21 cellular contexts compared by ENCODE assay signal in genomic region chr11:10160350-10160749, GRCh38.
DNase-seq lines count a peak whose midpoint lies in the region; ATAC-seq, FAIRE-seq and TF ChIP-seq lines count a peak whose summit lies in the region.
"Had no signal": no experiment of that assay in that cellular context is flagged by ENCODE, and none has a peak within 500 bp of the region (broad histone marks: within the 10 kb centered on the region; RNA-seq: fewer than 3 reads in every experiment).

No MANE protein-coding gene starts in this region.

- intact Hi-C loops in K562 (cut with micrococcal nuclease), result no loop called here

- CTCF ChIA-PET in A549 (lab: Yijun Ruan, JAX) (no interaction called here), K562 (lab: Yijun Ruan, JAX; ENCODE audit: low intra/inter-chr PET ratio) (no interaction called here)

- H3K79me2 ChIP-seq in Karpas-422 (ENCODE audit: low read length) (no peaks in the 10 kb centered on the region), K562 (ENCODE audit: control insufficient read depth, insufficient read depth, low read length) (no peaks in the 10 kb centered on the region)

- H3K4me3 ChIP-seq in A549 (no peak overlapping the region), Karpas-422 (ENCODE audit: low read length) (no peak overlapping the region), SK-N-MC (no peak overlapping the region), K562 (no peak overlapping the region), H7 (ENCODE audit: insufficient read depth, low read depth, low read length) (no peak overlapping the region)

- in situ Hi-C loops in K562 (cut with MboI), result no loop called here

- ATAC-seq in A549 (no peak), K562 (no peak), GM21786 (IDR thresholded peaks at IDR 0.05; ENCODE audit: unreplicated experiment) (no peak), HG03159 (IDR thresholded peaks at IDR 0.05; ENCODE audit: unreplicated experiment) (no peak)

- no peaks in the 10 kb centered on the region for H3K9me1 ChIP-seq in K562 (ENCODE audit: control insufficient read depth, insufficient read depth, low read length)

- TF ChIP-seq POLR2A in A549 (IDR thresholded peaks at IDR 0.05; ENCODE audit: low read length) (no peak), K562 (conservative IDR thresholded peaks at IDR 0.05) (no peak)

- no peak for DNase-seq in A549 (ENCODE audit: low read depth in 1 of 2, low spot score in 1 of 2)
- peak; percentile 32 for DNase-seq in Karpas-422
- DNase-seq in SK-N-MC (ENCODE audit: low read depth, low spot score), result no peak
- no peak for DNase-seq in K562 (ENCODE audit: extremely low read depth in 1 of 4, low spot score in 3 of 4)
- no peak for DNase-seq in activated gamma-delta T cell treated with Interleukin-2 at 50 U/mL for 16 hours
- no peak for DNase-seq in H7
- DNase-seq: 8988T; C1 segment of cervical spinal cord; CD4-positive, CD25-positive, alpha-beta regulatory T cell; CD8-positive, alpha-beta memory T cell; COR-L47; DMS 273 treated with DMSO at 0.1 percent for 48 hours; DMS53; GDM1; GOT3; H9; KBM-7 had no signal

- TF ChIP-seq RAD21 in A549 (conservative IDR thresholded peaks at IDR 0.05 in 1 of 2, IDR thresholded peaks at IDR 0.05 in 1 of 2) (no peak), K562 (CRISPR knock-in tag; conservative IDR thresholded peaks at IDR 0.05 in 1 of 2, IDR thresholded peaks at IDR 0.05 in 1 of 2) (no peak)

- no peaks in the 10 kb centered on the region for H3K9me2 ChIP-seq in Karpas-422 (replicated peaks; ENCODE audit: insufficient read depth, low read length)

- H4K20me1 ChIP-seq in Karpas-422 (ENCODE audit: insufficient read depth, low read depth, low read length) (peaks cover 4% of the 10 kb centered on the region; the same call in 1 of the 2 replicates), K562 (replicated peaks; ENCODE audit: control insufficient read depth, insufficient read depth, low read length) (no peaks in the 10 kb centered on the region)

- H3K27me3 ChIP-seq in Karpas-422 (ENCODE audit: low read length) (no peaks in the 10 kb centered on the region), K562 (ENCODE audit: control insufficient read depth in 2 of 2, insufficient read depth in 2 of 2, low read length in 2 of 2) (no peaks in the 10 kb centered on the region), H7 (ENCODE audit: control insufficient read depth, insufficient read depth, low read length) (no peaks in the 10 kb centered on the region)

- H3K36me3 ChIP-seq in Karpas-422 (ENCODE audit: insufficient read depth, low read length) (no peaks in the 10 kb centered on the region), SK-N-MC (ENCODE audit: insufficient read depth, low read length) (no peaks in the 10 kb centered on the region), K562 (ENCODE audit: control insufficient read depth, insufficient read depth, low read length) (no peaks in the 10 kb centered on the region), H7 (replicated peaks; ENCODE audit: control insufficient read depth, insufficient read depth, low read length) (no peaks in the 10 kb centered on the region)

- H3K4me2 ChIP-seq in A549 (no peak overlapping the region), Karpas-422 (ENCODE audit: low read depth, low read length, poor library complexity, severe bottlenecking) (no peak overlapping the region), K562 (ENCODE audit: insufficient read depth, low read length) (no peak overlapping the region)

- H2AFZ ChIP-seq in Karpas-422 (ENCODE audit: low read length) (no peak overlapping the region), K562 (ENCODE audit: low read depth, low read length) (no peak overlapping the region)

- no peak for TF ChIP-seq CTCF in A549 (IDR thresholded peaks at IDR 0.05)
- no peak for TF ChIP-seq CTCF in K562 (IDR thresholded peaks at IDR 0.05 in 2 of 3, conservative IDR thresholded peaks at IDR 0.05 in 1 of 3; ENCODE audit: insufficient read depth in 2 of 3, low read depth in 1 of 3, low read length in 3 of 3)

- H3K9me3 ChIP-seq in A549, result peaks cover 9% of the 10 kb centered on the region; the same call in 2 of the 3 replicates
- no peaks in the 10 kb centered on the region for H3K9me3 ChIP-seq in Karpas-422 (ENCODE audit: low read length)
- H3K9me3 ChIP-seq in SK-N-MC (ENCODE audit: low read depth, low read length), result no peaks in the 10 kb centered on the region
- H3K9me3 ChIP-seq in K562 (replicated peaks; ENCODE audit: control insufficient read depth, insufficient read depth, low read depth, low read length), result no peaks in the 10 kb centered on the region

- FAIRE-seq in A549 (lab: Jason Lieb, UNC) (no peak), K562 (lab: Jason Lieb, UNC) (no peak)
- FAIRE-seq: GM18507 had no signal

- H3K9ac ChIP-seq in Karpas-422 (ENCODE audit: low read length) (no peak overlapping the region), SK-N-MC (ENCODE audit: insufficient read length) (no peak overlapping the region), K562 (ENCODE audit: insufficient read depth in 1 of 2, low read depth in 2 of 2, low read length in 2 of 2) (no peak overlapping the region)

- 0 out of 3 replicates have a peak, but pooled peaks cover 7% of the 10 kb centered on the region for H3K4me1 ChIP-seq in A549
- no peaks in the 10 kb centered on the region for H3K4me1 ChIP-seq in Karpas-422 (ENCODE audit: low read length)
- H3K4me1 ChIP-seq in K562 (replicated peaks in 1 of 2; ENCODE audit: control insufficient read depth in 2 of 2, insufficient read depth in 2 of 2, low read length in 2 of 2), result peaks cover 0 to 6% of the 10 kb centered on the region in 2 experiments; a peak in 2 of 5 replicates

- H3K27ac ChIP-seq in A549 (no peak overlapping the region), Karpas-422 (ENCODE audit: low read length) (no peak overlapping the region), SK-N-MC (peak overlapping the region; percentile 52; the same call in 1 of the 2 replicates), K562 (ENCODE audit: extremely low read depth, low read depth, low read length) (no peak overlapping the region)
- H3K27ac ChIP-seq: HL-60 had no signal

- POLR2A ChIA-PET in A549 (lab: Yijun Ruan, JAX), result no interaction called here
- POLR2A ChIA-PET in K562 (lab: Yijun Ruan, JAX), result interaction anchor here (1.2 kb wide), 1 partner anchor 149 kb away, joined by 3 read pairs; no protein-coding TSS in a partner anchor

- BruUV-seq in K562 (replicated peaks; lab: Mats Ljungman, UMichigan), result no TSS peak

- TF ChIP-seq EP300 in A549 (IDR thresholded peaks at IDR 0.05) (no peak), K562 (IDR thresholded peaks at IDR 0.05; ENCODE audit: low read length) (no peak)

- 86% methylated on average over 2 of the region's 2 CpGs for WGBS in A549 (ENCODE audit: missing lambda C conversion rate)
- WGBS in K562 (ENCODE audit: insufficient coverage, low coverage, missing lambda C conversion rate), result 0% methylated on average over 2 of the region's 2 CpGs

TF ChIP-seq in A549, 52 proteins besides CTCF, POLR2A, EP300 and RAD21:
- TF ChIP-seq FOSL2 (IDR thresholded peaks at IDR 0.05) (no peak), FOSL2 (CRISPR knock-in tag; IDR thresholded peaks at IDR 0.05) (peak; percentile 29; the same call in 1 of the 2 replicates), CBX8 (IDR thresholded peaks at IDR 0.05) (no peak)

TF ChIP-seq in K562, 482 proteins besides CTCF, POLR2A, EP300 and RAD21 (continues in another document):
- no peak for TF ChIP-seq ZNF263 (CRISPR knock-in tag; IDR thresholded peaks at IDR 0.05; ENCODE audit: borderline replicate concordance)
- TF ChIP-seq, protein P1, sequence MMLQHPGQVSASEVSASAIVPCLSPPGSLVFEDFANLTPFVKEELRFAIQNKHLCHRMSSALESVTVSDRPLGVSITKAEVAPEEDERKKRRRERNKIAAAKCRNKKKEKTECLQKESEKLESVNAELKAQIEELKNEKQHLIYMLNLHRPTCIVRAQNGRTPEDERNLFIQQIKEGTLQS (IDR thresholded peaks at IDR 0.05), result peak; percentile 47; the same call in 1 of the 2 replicates
- TF ChIP-seq, protein P1 (CRISPR knock-in tag; conservative IDR thresholded peaks at IDR 0.05), result no peak
- TF ChIP-seq TOE1 (IDR thresholded peaks at IDR 0.05; ENCODE audit: borderline replicate concordance), result no peak
- TF ChIP-seq TOE1 (CRISPR knock-in tag; IDR thresholded peaks at IDR 0.05; ENCODE audit: borderline replicate concordance, low read depth), result no peak
- no peak for TF ChIP-seq TCF3 (CRISPR knock-in tag; IDR thresholded peaks at IDR 0.05)
- TF ChIP-seq FOSL1 (tag; conservative IDR thresholded peaks at IDR 0.05), result peak; percentile 65; the same call in 1 of the 2 replicates
- TF ChIP-seq CHD2 (IDR thresholded peaks at IDR 0.05; ENCODE audit: low read depth, low read length), result no peak
- TF ChIP-seq, protein P2, sequence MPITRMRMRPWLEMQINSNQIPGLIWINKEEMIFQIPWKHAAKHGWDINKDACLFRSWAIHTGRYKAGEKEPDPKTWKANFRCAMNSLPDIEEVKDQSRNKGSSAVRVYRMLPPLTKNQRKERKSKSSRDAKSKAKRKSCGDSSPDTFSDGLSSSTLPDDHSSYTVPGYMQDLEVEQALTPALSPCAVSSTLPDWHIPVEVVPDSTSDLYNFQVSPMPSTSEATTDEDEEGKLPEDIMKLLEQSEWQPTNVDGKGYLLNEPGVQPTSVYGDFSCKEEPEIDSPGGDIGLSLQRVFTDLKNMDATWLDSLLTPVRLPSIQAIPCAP (CRISPR knock-in tag; IDR thresholded peaks at IDR 0.05; ENCODE audit: borderline replicate concordance), result no peak
